Comparison of ENCODE assay signal across 8 cellular contexts in the genomic region with DNA sequence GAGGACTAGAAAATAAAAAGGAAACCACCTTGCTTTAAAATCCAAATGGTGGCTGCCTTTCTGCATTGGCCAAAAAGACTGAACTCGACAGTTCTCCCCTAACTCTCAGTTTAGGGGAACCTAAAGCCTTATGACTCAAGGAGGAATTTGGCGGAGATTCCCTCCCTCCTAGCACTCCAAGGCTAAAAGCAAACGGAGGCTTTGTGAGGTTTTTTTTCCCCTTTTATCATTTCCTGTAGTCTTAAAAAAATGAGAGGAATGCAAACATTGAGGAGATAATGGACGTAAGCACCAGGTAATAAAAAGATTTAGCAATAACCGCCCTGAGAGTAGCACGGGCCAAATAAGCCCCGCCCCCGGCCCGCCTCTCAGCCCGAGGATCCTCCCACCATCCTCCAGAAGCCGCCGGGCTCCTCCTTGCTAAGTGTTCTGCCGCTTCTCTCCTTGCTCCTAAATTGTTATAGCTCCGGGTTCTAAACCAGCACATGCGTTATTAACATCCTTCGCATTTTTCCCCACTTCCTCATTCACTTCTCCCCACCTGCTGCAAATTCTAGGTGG. TPM values are rescaled to one million over a fixed set of nuclear protein-coding genes. Genes with fewer than 3 reads are reported as not detected.
DNase-seq lines count a peak whose midpoint lies in the region; ATAC-seq and TF ChIP-seq lines count a peak whose summit lies in the region.

No MANE protein-coding gene starts in this region.

- no peak for TF ChIP-seq CTCF in CD8-positive, alpha-beta T cell (IDR thresholded peaks at IDR 0.05)
- no peak for TF ChIP-seq CTCF in sigmoid colon (IDR thresholded peaks at IDR 0.05)

- H3K27ac Mint-ChIP-seq in CD8-positive, alpha-beta T cell, result no peak overlapping the region
- H3K27ac Mint-ChIP-seq in activated naive CD8-positive, alpha-beta T cell treated with anti-CD3 and anti-CD28 coated beads, Interleukin-2, amount 50 U/mL, for 24 hours, result no peak overlapping the region

- POLR2A ChIA-PET in CD8-positive, alpha-beta T cell (lab: Charles Lee), result interaction anchor here (0.6 to 1.8 kb wide), 3 partner anchors 9 to 297 kb away, joined by 3 to 5 read pairs (median 3); no protein-coding TSS in a partner anchor

- CTCF ChIA-PET in CD8-positive, alpha-beta T cell (lab: Charles Lee), result interaction anchor here (0.8 to 1.0 kb wide), 2 partner anchors 41 to 50 kb away, joined by 3 read pairs; no protein-coding TSS in a partner anchor

- peak; percentile 40 for ATAC-seq in CD8-positive, alpha-beta T cell
- ATAC-seq in activated naive CD8-positive, alpha-beta T cell treated with anti-CD3 and anti-CD28 coated beads, Interleukin-2, amount 50 U/mL, for 24 hours, result peak; percentile 56
- ATAC-seq in left ventricle myocardium superior (peak; percentile 57), GM18858 (IDR thresholded peaks at IDR 0.05; ENCODE audit: unreplicated experiment) (no peak)

- TF ChIP-seq EP300 in sigmoid colon (IDR thresholded peaks at IDR 0.05), result no peak

- no peaks in the 10 kb centered on the region for H3K9me3 Mint-ChIP-seq in CD8-positive, alpha-beta T cell
- H3K9me3 Mint-ChIP-seq in activated naive CD8-positive, alpha-beta T cell treated with anti-CD3 and anti-CD28 coated beads, Interleukin-2, amount 50 U/mL, for 24 hours, result no peaks in the 10 kb centered on the region

- intact Hi-C loops in CD8-positive, alpha-beta T cell (cut with DNase I, micrococcal nuclease), result loop anchor here (5.0 kb wide), 1 partner anchor 194 kb away; a partner anchor contains a TSS
- intact Hi-C loops in left ventricle myocardium superior (cut with micrococcal nuclease) (no loop called here), sigmoid colon (cut with DNase I) (loop anchor here (10.0 kb wide), 1 partner anchor 317 kb away; a partner anchor contains a TSS)

- 2 to 5% methylated on average over 16 of the region's 16 CpGs for WGBS in sigmoid colon, 2 donors

- peaks cover 27% of the 10 kb centered on the region for H3K4me1 ChIP-seq in CD8-positive, alpha-beta T cell (ENCODE audit: insufficient read depth, low read length)
- peaks cover 0 to 38% (median 34%) of the 10 kb centered on the region in 4 donors for H3K4me1 ChIP-seq in sigmoid colon

- no peak for TF ChIP-seq POLR2A in sigmoid colon (IDR thresholded peaks at IDR 0.05)

- H3K4me3 Mint-ChIP-seq in CD8-positive, alpha-beta T cell, result peak overlapping the region; percentile 61
- no peak overlapping the region for H3K4me3 Mint-ChIP-seq in activated naive CD8-positive, alpha-beta T cell treated with anti-CD3 and anti-CD28 coated beads, Interleukin-2, amount 50 U/mL, for 24 hours

- H3K36me3 ChIP-seq in CD8-positive, alpha-beta T cell (ENCODE audit: insufficient read depth, low read length), result no peaks in the 10 kb centered on the region
- no peaks in the 10 kb centered on the region for H3K36me3 ChIP-seq in sigmoid colon

- no peak overlapping the region for H3K27ac ChIP-seq in CD8-positive, alpha-beta T cell (ENCODE audit: low read depth, low read length)
- peak overlapping the region in 2 of 4 donors; percentile 44 to 50 for H3K27ac ChIP-seq in sigmoid colon

- H3K4me3 ChIP-seq in CD8-positive, alpha-beta T cell (ENCODE audit: low read depth, low read length), result no peak overlapping the region
- peak overlapping the region in 3 of 4 donors; percentile 1 to 23 (median 18) for H3K4me3 ChIP-seq in sigmoid colon

- H3K27me3 Mint-ChIP-seq in CD8-positive, alpha-beta T cell (ENCODE audit: low read depth), result peaks cover 21% of the 10 kb centered on the region
- H3K27me3 Mint-ChIP-seq in activated naive CD8-positive, alpha-beta T cell treated with anti-CD3 and anti-CD28 coated beads, Interleukin-2, amount 50 U/mL, for 24 hours, result peaks cover 32% of the 10 kb centered on the region

- H3K27me3 ChIP-seq in CD8-positive, alpha-beta T cell (ENCODE audit: insufficient read depth, low read length), result no peaks in the 10 kb centered on the region
- no peaks in the 10 kb centered on the region for H3K27me3 ChIP-seq in sigmoid colon

- H3K4me1 Mint-ChIP-seq in CD8-positive, alpha-beta T cell (ENCODE audit: low read depth), result peaks cover 23% of the 10 kb centered on the region
- peaks cover 28% of the 10 kb centered on the region for H3K4me1 Mint-ChIP-seq in activated naive CD8-positive, alpha-beta T cell treated with anti-CD3 and anti-CD28 coated beads, Interleukin-2, amount 50 U/mL, for 24 hours

- H3K9me3 ChIP-seq in CD8-positive, alpha-beta T cell (ENCODE audit: low read length), result no peaks in the 10 kb centered on the region
- H3K9me3 ChIP-seq in sigmoid colon, result no peaks in the 10 kb centered on the region

- DNase-seq in CD8-positive, alpha-beta T cell, result peak in 6 of 7 experiments; percentile 48 to 69 (median 57)
- DNase-seq in HT-29 (ENCODE audit: low spot score) (peak; percentile 86), SKM-1 treated with dmso at 0.1 percent for 144 hours (lab: John Stamatoyannopoulos, UW; ENCODE audit: unreplicated experiment) (peak; percentile 56), left ventricle myocardium superior (peak; percentile 81), sigmoid colon (peak; percentile 90), DMS79 treated with DMSO at 0.1 percent for 48 hours (lab: John Stamatoyannopoulos, UW) (no peak)
- DNase-seq in activated naive CD8-positive, alpha-beta T cell treated with anti-CD3 and anti-CD28 coated beads, Interleukin-2, amount 50 U/mL, for 24 hours, result peak; percentile 63

- H3K36me3 Mint-ChIP-seq in CD8-positive, alpha-beta T cell, result no peaks in the 10 kb centered on the region
- no peaks in the 10 kb centered on the region for H3K36me3 Mint-ChIP-seq in activated naive CD8-positive, alpha-beta T cell treated with anti-CD3 and anti-CD28 coated beads, Interleukin-2, amount 50 U/mL, for 24 hours (ENCODE audit: low read depth)

RNA-seq across cellular contexts. Expression of a gene that starts 5.8 kb away (rescaled TPM):
- total RNA-seq in CD8-positive, alpha-beta T cell, result 1 to 10 TPM in 1 of 2 experiments, under 1 TPM in 1; 0.36 to 1.1 TPM
- 37.8 and 43.4 TPM in 2 replicates for total RNA-seq in HT-29 (2014; rRNA removed; shearing (Covaris generic))
- 52.6 TPM for total RNA-seq in left ventricle myocardium superior
- total RNA-seq in sigmoid colon, result 10 to 100 TPM; 10.0 to 31.2 (median 21.6) TPM
- polyA plus RNA-seq in sigmoid colon, result 1 to 10 TPM; 2.5 to 7.2 (median 6.4) TPM

Comparison
In these comparisons a context has a peak if more than half of its experiments do, and no peak if none do; other contexts are left out.
1. RNA of a gene that starts 5.8 kb away (total RNA-seq): 52.6 TPM in left ventricle myocardium superior (single experiment), 37.8 to 43.4 TPM in HT-29 and 10.0 to 31.2 TPM in sigmoid colon; 0.36 to 1.1 TPM in CD8-positive, alpha-beta T cell; every median in the first group is over 4 times any median in the second.